Comparison of ENCODE assay signal across 31 cellular contexts in genomic region chr6:1415416-1416063, GRCh38. TPM values are rescaled to one million over a fixed set of nuclear protein-coding genes. Genes with fewer than 3 reads are reported as not detected.
"Had no signal": no experiment of that assay in that cellular context is flagged by ENCODE, and none has a peak within 500 bp of the region (broad histone marks: within the 10 kb centered on the region; RNA-seq: fewer than 3 reads in every experiment).

No MANE protein-coding gene starts in this region.

- H3K9me3 Mint-ChIP-seq: activated naive CD4-positive, alpha-beta T cell treated with anti-CD3 and anti-CD28 coated beads, Interleukin-2, amount 50 U/mL, for 72 hours had no signal

- H3K4me3 Mint-ChIP-seq: activated CD8-positive, alpha-beta T cell treated with anti-CD3 and anti-CD28 coated beads, Interleukin-2, amount 10 ng/mL, durations not matched to agents 7 days and 5 days had no signal

- ATAC-seq: activated CD8-positive, alpha-beta T cell treated with anti-CD3 and anti-CD28 coated beads, Interleukin-2, amount 10 ng/mL, durations not matched to agents 7 days and 5 days; activated naive CD4-positive, alpha-beta T cell treated with anti-CD3 and anti-CD28 coated beads, Interleukin-2, amount 50 U/mL, for 72 hours; Panc1 had no signal

- DNase-seq: activated CD4-positive, alpha-beta T cell treated with anti-CD3 and anti-CD28 coated beads for 48 hours; activated CD4-positive, alpha-beta T cell treated with anti-CD3 and anti-CD28 coated beads, Interleukin-2, amount 50 U/mL, for 4 hours; activated CD4-positive, CD25-positive, alpha-beta regulatory T cell treated with anti-CD3 and anti-CD28 coated beads, Interleukin-2, amount 50 U/mL, for 72 hours; activated CD8-positive, alpha-beta memory T cell treated with anti-CD3 and anti-CD28 coated beads, Interleukin-2, amount 50 U/mL, for 48 hours; activated CD8-positive, alpha-beta T cell treated with anti-CD3 and anti-CD28 coated beads, Interleukin-2, amount 10 ng/mL, durations not matched to agents 7 days and 5 days; activated naive CD4-positive, alpha-beta T cell; activated T-cell treated with anti-CD3 and anti-CD28 coated beads, Interleukin-2, amount 50 U/mL, for 1 hour; brain microvascular endothelial cell; cerebellar nuclear complex; KG1; MV-4-11; NCI-H1092 treated with DMSO at 0.1 percent for 48 hours; NCI-H1417 treated with DMSO at 0.1 percent for 48 hours; NCI-H1694; NCI-H2029 treated with DMSO at 0.1 percent for 48 hours; NCI-H345; NCI-H510A; NCI-H526 treated with DMSO at 0.1 percent for 48 hours; NCI-H82; NK-92 treated with Interleukin-12 subunit alpha and Interleukin-12 subunit beta, amount 100 ng/mL, for 24 hours; OCI-M1; SHP77; T-helper 2 cell; T1000 had no signal

- H3K36me3 Mint-ChIP-seq: activated naive CD4-positive, alpha-beta T cell treated with anti-CD3 and anti-CD28 coated beads, Interleukin-2, amount 50 U/mL, for 72 hours had no signal

- H3K36me3 ChIP-seq: brain microvascular endothelial cell, cardiac muscle cell had no signal

- H3K27ac ChIP-seq: brain microvascular endothelial cell, cardiac muscle cell, RWPE1 had no signal

- FAIRE-seq: colon, TTC549 had no signal

- H3K4me3 ChIP-seq: cardiac muscle cell had no signal

- H3K27ac Mint-ChIP-seq: activated CD8-positive, alpha-beta T cell treated with anti-CD3 and anti-CD28 coated beads, Interleukin-2, amount 10 ng/mL, durations not matched to agents 7 days and 5 days; activated naive CD4-positive, alpha-beta T cell treated with anti-CD3 and anti-CD28 coated beads, Interleukin-2, amount 50 U/mL, for 72 hours had no signal

- H3K27me3 ChIP-seq: brain microvascular endothelial cell, cardiac muscle cell had no signal

RNA-seq across cellular contexts. Expression of gene FOXF2, which starts 26.2 kb away (rescaled TPM):
- total RNA-seq: activated CD8-positive, alpha-beta T cell treated with anti-CD3 and anti-CD28 coated beads, Interleukin-2, amount 10 ng/mL, durations not matched to agents 7 days and 5 days; activated naive CD4-positive, alpha-beta T cell treated with anti-CD3 and anti-CD28 coated beads, Interleukin-2, amount 50 U/mL, for 72 hours; LHCN-M2 had no signal
